9 cellular contexts compared by ENCODE assay signal in the genomic region with DNA sequence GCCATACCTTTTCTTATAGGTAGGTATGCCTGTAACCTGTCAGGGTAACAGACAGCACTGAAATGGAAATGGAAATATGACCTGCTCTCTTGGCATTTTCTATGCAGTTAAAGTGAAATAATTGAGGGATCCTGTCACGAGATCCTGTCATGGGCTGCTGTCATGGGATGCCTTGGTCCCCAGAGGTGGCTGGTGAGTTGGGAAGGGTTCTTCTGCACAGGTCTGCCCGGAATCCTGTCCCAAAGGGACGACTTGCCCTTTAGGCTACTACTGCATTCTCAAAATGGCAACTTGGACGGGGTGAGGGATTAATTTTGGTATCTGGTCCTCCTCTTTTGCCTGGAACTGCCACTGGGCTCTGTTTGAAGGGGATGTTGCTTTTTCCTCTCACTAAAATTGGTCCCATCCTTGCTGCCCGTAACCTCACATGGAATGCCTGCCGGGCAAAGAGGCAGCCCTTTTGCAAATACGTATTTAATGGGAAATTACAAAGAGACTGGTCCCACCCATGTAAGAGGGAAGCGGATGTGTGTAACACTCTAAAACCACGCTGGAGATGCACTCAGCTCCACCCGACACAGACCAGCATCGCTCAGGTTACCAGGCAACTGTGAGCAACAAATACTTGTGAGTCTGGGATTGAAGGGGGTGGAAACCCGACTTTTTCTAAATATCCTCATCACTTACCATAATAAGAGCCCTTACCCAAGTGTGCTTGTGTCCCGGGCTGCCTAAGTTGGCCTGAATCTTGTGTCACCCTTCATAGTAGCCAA. TPM values are rescaled to one million over a fixed set of nuclear protein-coding genes. Genes with fewer than 3 reads are reported as not detected.
DNase-seq lines count a peak whose midpoint lies in the region; ATAC-seq and TF ChIP-seq lines count a peak whose summit lies in the region.
"Had no signal": no experiment of that assay in that cellular context is flagged by ENCODE, and none has a peak within 500 bp of the region (broad histone marks: within the 10 kb centered on the region; RNA-seq: fewer than 3 reads in every experiment).

No MANE protein-coding gene starts in this region.

- H3K27me3 Mint-ChIP-seq in chondrocyte (ENCODE audit: low read depth), result no peaks in the 10 kb centered on the region
- H3K27me3 Mint-ChIP-seq in naive thymus-derived CD8-positive, alpha-beta T cell, result no peaks in the 10 kb centered on the region

- in situ Hi-C loops in transverse colon (cut with MboI; ENCODE audit: low pct_ligation_motif_present in 1 of 4, low pct_unique_long_range_greater_than_20kb in 1 of 4, low sequenced_read_pairs in 3 of 4), result no loop called here

- peaks cover 2% of the 10 kb centered on the region for H3K36me3 Mint-ChIP-seq in chondrocyte (ENCODE audit: low read depth)
- peaks cover 0 to 14% (median 2%) of the 10 kb centered on the region in 3 donors for H3K36me3 Mint-ChIP-seq in naive thymus-derived CD8-positive, alpha-beta T cell

- peaks cover 22 to 58% (median 38%) of the 10 kb centered on the region in 4 donors for H3K4me1 ChIP-seq in transverse colon

- H3K36me3 ChIP-seq in transverse colon, result no peaks in the 10 kb centered on the region

- POLR2A ChIA-PET in naive thymus-derived CD8-positive, alpha-beta T cell (lab: Charles Lee), result interaction anchor here (0.6 to 1.4 kb wide), 2 partner anchors 22 to 226 kb away, joined by 4 to 7 read pairs; no protein-coding TSS in a partner anchor

- DNase-seq in stimulated activated CD4-positive, alpha-beta T cell treated with anti-CD3 and anti-CD28 coated beads, Interleukin-15, amount 100 ng/mL, for 24 hours, result peak; percentile 51
- DNase-seq in stimulated activated CD4-positive, alpha-beta T cell treated with anti-CD3 and anti-CD28 coated beads, Interleukin-4, amount 100 ng/mL, for 1 hour, result no peak
- DNase-seq in chondrocyte (ENCODE audit: low spot score) (no peak), transverse colon (peak; percentile 42), iPS-NIHi7 (ENCODE audit: extremely low spot score) (no peak), NCI-H2107 treated with DMSO at 0.1 percent for 48 hours (lab: John Stamatoyannopoulos, UW; ENCODE audit: unreplicated experiment) (no peak)
- DNase-seq in naive thymus-derived CD8-positive, alpha-beta T cell, result peak; percentile 23 to 80 (median 64)

- no peak overlapping the region for H3K4me3 ChIP-seq in transverse colon
- H3K4me3 ChIP-seq: SJSA1 had no signal

- no peak overlapping the region for H3K4me3 Mint-ChIP-seq in chondrocyte (ENCODE audit: unreplicated experiment)
- H3K4me3 Mint-ChIP-seq in naive thymus-derived CD8-positive, alpha-beta T cell, result peak overlapping the region; percentile 24 to 83 (median 52)

- H3K9me3 ChIP-seq in transverse colon, result no peaks in the 10 kb centered on the region
- H3K9me3 ChIP-seq: SJSA1 had no signal

- no peaks in the 10 kb centered on the region for H3K9me3 Mint-ChIP-seq in chondrocyte (ENCODE audit: low read depth)
- H3K9me3 Mint-ChIP-seq in naive thymus-derived CD8-positive, alpha-beta T cell, result no peaks in the 10 kb centered on the region

- no peaks in the 10 kb centered on the region for H3K27me3 ChIP-seq in transverse colon
- H3K27me3 ChIP-seq: SJSA1 had no signal

- TF ChIP-seq EP300 in transverse colon (IDR thresholded peaks at IDR 0.05; ENCODE audit: low read depth), result peak; percentile 95

- no peak for TF ChIP-seq POLR2A in transverse colon (IDR thresholded peaks at IDR 0.05)

- ATAC-seq in naive thymus-derived CD8-positive, alpha-beta T cell, result peak; percentile 92 to 97
- ATAC-seq in GM18870 (IDR thresholded peaks at IDR 0.05; ENCODE audit: unreplicated experiment), result no peak

- no peak for TF ChIP-seq CTCF in chondrocyte (IDR thresholded peaks at IDR 0.05)
- TF ChIP-seq CTCF in transverse colon (IDR thresholded peaks at IDR 0.05), result no peak

- H3K4me1 Mint-ChIP-seq in chondrocyte (ENCODE audit: low read depth), result peaks cover 66% of the 10 kb centered on the region
- peaks cover 21 to 67% (median 53%) of the 10 kb centered on the region in 4 donors for H3K4me1 Mint-ChIP-seq in naive thymus-derived CD8-positive, alpha-beta T cell

- intact Hi-C loops in transverse colon (cut with DNase I; ENCODE audit: low total_unique reads), result no loop called here

- H3K27ac Mint-ChIP-seq in chondrocyte (ENCODE audit: unreplicated experiment), result peak overlapping the region; percentile 54
- H3K27ac Mint-ChIP-seq in naive thymus-derived CD8-positive, alpha-beta T cell, result peak overlapping the region; percentile 31 to 97 (median 92)

- peak overlapping the region; percentile 69 to 90 (median 86) for H3K27ac ChIP-seq in transverse colon
- H3K27ac ChIP-seq: SJSA1 had no signal

- 46 to 76% methylated on average over 5 to 13 of the region's 13 CpGs for WGBS in transverse colon (ENCODE audit: low coverage in 1 of 2), 2 donors

RNA-seq across cellular contexts. Expression of a gene that starts 47.5 kb away (rescaled TPM):
- 37.1 to 62.1 TPM (median 38.8 TPM) in 3 replicates for total RNA-seq in chondrocyte
- 10 to 100 TPM; 44.0 to 46.1 TPM for total RNA-seq in naive thymus-derived CD8-positive, alpha-beta T cell
- polyA plus RNA-seq in naive thymus-derived CD8-positive, alpha-beta T cell, result 10 to 100 TPM in 1 of 3 donors, 1 to 10 TPM in 2; 7.5 to 18.9 (median 8.9) TPM
- 10 to 100 TPM in 1 of 4 donors, 1 to 10 TPM in 3; 2.2 to 11.3 (median 5.3) TPM for total RNA-seq in transverse colon

Comparison
In these comparisons a context has a peak if more than half of its experiments do, and no peak if none do; other contexts are left out.
1. DNase-seq: peak in stimulated activated CD4-positive, alpha-beta T cell treated with anti-CD3 and anti-CD28 coated beads, Interleukin-15, amount 100 ng/mL, for 24 hours (single experiment), naive thymus-derived CD8-positive, alpha-beta T cell (10 of 10) and transverse colon (single experiment); none in stimulated activated CD4-positive, alpha-beta T cell treated with anti-CD3 and anti-CD28 coated beads, Interleukin-4, amount 100 ng/mL, for 1 hour (single experiment), chondrocyte (single experiment), iPS-NIHi7 (single experiment) and NCI-H2107 treated with DMSO at 0.1 percent for 48 hours (single experiment).